In genomic region chr11:86719781-86720463, GRCh38 we compare ENCODE assay signal across 10 cellular contexts. TPM values are rescaled to one million over a fixed set of nuclear protein-coding genes. Genes with fewer than 3 reads are reported as not detected.
A peak's percentile ranks its signal among the peaks of the same experiment; 100 is the strongest.
DNase-seq lines count a peak whose midpoint lies in the region; TF ChIP-seq lines count a peak whose summit lies in the region.
"Had no signal": no experiment of that assay in that cellular context is flagged by ENCODE, and none has a peak within 500 bp of the region (broad histone marks: within the 10 kb centered on the region; RNA-seq: fewer than 3 reads in every experiment).

No MANE protein-coding gene starts in this region.

- no peak overlapping the region for H3K9ac ChIP-seq in HUES48 (ENCODE audit: low read depth, low read length)

- peaks cover 42% of the 10 kb centered on the region for H3K4me1 ChIP-seq in ACC112 (ENCODE audit: control insufficient read depth, insufficient read depth, low read length, unreplicated experiment)
- H3K4me1 ChIP-seq in HUES48 (ENCODE audit: control insufficient read depth, insufficient read depth, low read length), result no peaks in the 10 kb centered on the region; the same call in 1 of the 2 replicates
- H3K4me1 ChIP-seq in OCI-LY7 (ENCODE audit: insufficient read depth, low read length, poor library complexity, severe bottlenecking), result no peaks in the 10 kb centered on the region
- no peaks in the 10 kb centered on the region for H3K4me1 ChIP-seq in CD4-positive, alpha-beta memory T cell (ENCODE audit: insufficient read depth, low read length)

- TF ChIP-seq CTCF in astrocyte of the spinal cord (IDR thresholded peaks at IDR 0.05; ENCODE audit: low read depth, low read length) (no peak), OCI-LY7 (conservative IDR thresholded peaks at IDR 0.05; ENCODE audit: low read length) (no peak)

- intact Hi-C loops in OCI-LY7 (cut with micrococcal nuclease; ENCODE audit: unreplicated experiment), result no loop called here
- intact Hi-C loops in CD4-positive, alpha-beta memory T cell (cut with micrococcal nuclease), result no loop called here

- H3K27me3 Mint-ChIP-seq in CD4-positive, alpha-beta memory T cell, result peaks cover 3 to 10% of the 10 kb centered on the region in 2 donors

- H3K27me3 ChIP-seq in ACC112 (ENCODE audit: insufficient read depth, low read length) (no peaks in the 10 kb centered on the region), HUES48 (ENCODE audit: control insufficient read depth, insufficient read depth, low read length) (no peaks in the 10 kb centered on the region)
- no peaks in the 10 kb centered on the region for H3K27me3 ChIP-seq in CD4-positive, alpha-beta memory T cell (ENCODE audit: insufficient read depth, low read length)

- no peaks in the 10 kb centered on the region for H3K9me2 ChIP-seq in OCI-LY7 (ENCODE audit: insufficient read depth, low read length)

- no peaks in the 10 kb centered on the region for H3K79me2 ChIP-seq in ACC112 (ENCODE audit: control insufficient read depth, insufficient read depth, low read length, unreplicated experiment)
- no peaks in the 10 kb centered on the region for H3K79me2 ChIP-seq in OCI-LY7 (ENCODE audit: insufficient read depth, low read depth, low read length)

- H4K20me1 ChIP-seq in OCI-LY7 (ENCODE audit: insufficient read depth, low read length), result no peaks in the 10 kb centered on the region

- no TSS peak for BruUV-seq in OCI-LY7 (replicated peaks; lab: Mats Ljungman, UMichigan)

- CTCF ChIA-PET in OCI-LY7 (lab: Charles Lee; ENCODE audit: unreplicated experiment), result no interaction called here
- CTCF ChIA-PET in CD4-positive, alpha-beta memory T cell (lab: Charles Lee; ENCODE audit: partially characterized antibody), result no interaction called here

- peaks cover 13% of the 10 kb centered on the region; the same call in 1 of the 2 replicates for H3K36me3 ChIP-seq in ACC112 (ENCODE audit: insufficient read depth, low read length)
- H3K36me3 ChIP-seq in HUES48 (ENCODE audit: control insufficient read depth, insufficient read depth, low read length), result no peaks in the 10 kb centered on the region
- H3K36me3 ChIP-seq in OCI-LY7 (ENCODE audit: insufficient read depth, low read length), result no peaks in the 10 kb centered on the region
- no peaks in the 10 kb centered on the region for H3K36me3 ChIP-seq in CD4-positive, alpha-beta memory T cell (ENCODE audit: insufficient read depth, low read length)

- in situ Hi-C loops in astrocyte of the spinal cord (cut with HindIII; ENCODE audit: low sequenced_read_pairs), result no loop called here

- H3K9me3 ChIP-seq in HUES48 (ENCODE audit: control insufficient read depth, insufficient read depth, low read length), result peaks cover 11% of the 10 kb centered on the region; the same call in 1 of the 2 replicates
- 0 out of 2 replicates have a peak, but pooled peaks cover 3% of the 10 kb centered on the region for H3K9me3 ChIP-seq in OCI-LY7 (ENCODE audit: low read length)
- no peaks in the 10 kb centered on the region for H3K9me3 ChIP-seq in CD4-positive, alpha-beta memory T cell (ENCODE audit: control insufficient read depth in 1 of 2, low read length in 2 of 2)

- H2AFZ ChIP-seq in ACC112 (ENCODE audit: low read length, unreplicated experiment) (no peak overlapping the region), OCI-LY7 (ENCODE audit: low read length) (no peak overlapping the region)

- H3K27ac ChIP-seq in ACC112 (ENCODE audit: low read depth, low read length), result peak overlapping the region; percentile 73
- peak overlapping the region; percentile 46 for H3K27ac ChIP-seq in HUES48 (ENCODE audit: low read depth, low read length)
- no peak overlapping the region for H3K27ac ChIP-seq in OCI-LY7 (ENCODE audit: low read depth, low read length, poor library complexity, severe bottlenecking)
- H3K27ac ChIP-seq in CD4-positive, alpha-beta memory T cell (ENCODE audit: low read depth, low read length), result no peak overlapping the region
- H3K27ac ChIP-seq: HL-60 had no signal

- peaks cover 0 to 4% of the 10 kb centered on the region in 2 donors for H3K36me3 Mint-ChIP-seq in CD4-positive, alpha-beta memory T cell

- no peak overlapping the region for H3K4me2 ChIP-seq in OCI-LY7 (ENCODE audit: low read length)

- H3K4me3 ChIP-seq in ACC112 (ENCODE audit: low read depth, low read length) (peak overlapping the region; percentile 2; the same call in 1 of the 2 replicates), HUES48 (ENCODE audit: low read depth, low read length) (no peak overlapping the region), astrocyte of the spinal cord (ENCODE audit: low read depth, low read length) (no peak overlapping the region), OCI-LY7 (ENCODE audit: low read depth, low read length, poor library complexity, severe bottlenecking) (no peak overlapping the region)
- H3K4me3 ChIP-seq in CD4-positive, alpha-beta memory T cell (ENCODE audit: low read length in 2 of 2), result no peak overlapping the region

- POLR2A ChIA-PET in OCI-LY7 (lab: Charles Lee), result interaction anchor here (0.7 kb wide), 1 partner anchor 9 kb away, joined by 3 read pairs; no protein-coding TSS in a partner anchor
- POLR2A ChIA-PET in CD4-positive, alpha-beta memory T cell (lab: Charles Lee; ENCODE audit: partially characterized antibody), result no interaction called here

- peak; percentile 81 for DNase-seq in astrocyte of the spinal cord (ENCODE audit: low read depth, low spot score)
- DNase-seq in iPS-NIHi11 (ENCODE audit: low spot score), result peak; percentile 38
- no peak for DNase-seq in NCI-H146 (lab: John Stamatoyannopoulos, UW)
- DNase-seq in OCI-LY7 (ENCODE audit: low spot score), result no peak
- DNase-seq in CD4-positive, alpha-beta memory T cell, result no peak
- no peak for DNase-seq in epidermal melanocyte (ENCODE audit: insufficient read length, low spot score)
- DNase-seq: NCI-H1694 treated with DMSO at 0.1 percent for 48 hours had no signal

- no peak overlapping the region for H3K4me3 Mint-ChIP-seq in CD4-positive, alpha-beta memory T cell

- peaks cover 5 to 19% (median 13%) of the 10 kb centered on the region in 8 donors for H3K9me3 Mint-ChIP-seq in CD4-positive, alpha-beta memory T cell

- no peaks in the 10 kb centered on the region for H3K4me1 Mint-ChIP-seq in CD4-positive, alpha-beta memory T cell

- no peak overlapping the region for H3K27ac Mint-ChIP-seq in CD4-positive, alpha-beta memory T cell

RNA-seq across cellular contexts. Expression of gene ME3, which starts 47.5 kb away (rescaled TPM):
- not detected in 2 replicates for total RNA-seq in OCI-LY7 (2014; rRNA removed; shearing (Covaris generic))
- total RNA-seq in OCI-LY7 (2022), result not detected in 2 replicates
- total RNA-seq in CD4-positive, alpha-beta memory T cell, result 1 to 10 TPM; 1.3 to 1.9 TPM
- under 1 TPM in 1 of 2 donors, not detected in 1; 0.15 TPM for polyA plus RNA-seq in CD4-positive, alpha-beta memory T cell

Comparison
In these comparisons a context has a peak if more than half of its experiments do, and no peak if none do; other contexts are left out.
1. H3K27ac ChIP-seq: peak in ACC112 (single experiment) and HUES48 (single experiment); none in OCI-LY7 (single experiment) and CD4-positive, alpha-beta memory T cell (single experiment).
2. DNase-seq: peak in astrocyte of the spinal cord (single experiment) and iPS-NIHi11 (single experiment); none in NCI-H146 (single experiment), OCI-LY7 (single experiment), CD4-positive, alpha-beta memory T cell (0 of 5) and epidermal melanocyte (single experiment).